18 cellular contexts compared by ENCODE assay signal in genomic region chr12:108712164-108712924, GRCh38. TPM values are rescaled to one million over a fixed set of nuclear protein-coding genes. Genes with fewer than 3 reads are reported as not detected.
A peak's percentile ranks its signal among the peaks of the same experiment; 100 is the strongest.
DNase-seq lines count a peak whose midpoint lies in the region; ATAC-seq and TF ChIP-seq lines count a peak whose summit lies in the region.
"Had no signal": no experiment of that assay in that cellular context is flagged by ENCODE, and none has a peak within 500 bp of the region (broad histone marks: within the 10 kb centered on the region; RNA-seq: fewer than 3 reads in every experiment).

No MANE protein-coding gene starts in this region.

- no peaks in the 10 kb centered on the region for H3K9me2 ChIP-seq in DOHH2 (replicated peaks; ENCODE audit: control insufficient read depth, low read length)

- no peak overlapping the region for H2BK120ac ChIP-seq in IMR-90 (ENCODE audit: low read depth, low read length)

- no peaks in the 10 kb centered on the region for H3K36me3 ChIP-seq in DOHH2 (ENCODE audit: control insufficient read depth, low read length)
- peaks cover 11% of the 10 kb centered on the region for H3K36me3 ChIP-seq in IMR-90 (ENCODE audit: control insufficient read depth, insufficient read depth, low read length)
- peaks cover 11% of the 10 kb centered on the region for H3K36me3 ChIP-seq in muscle layer of colon (ENCODE audit: insufficient read depth, low read length)
- peaks cover 7% of the 10 kb centered on the region for H3K36me3 ChIP-seq in BE2C

- no peaks in the 10 kb centered on the region for H3F3A ChIP-seq in DOHH2 (ENCODE audit: control insufficient read depth, insufficient read depth)

- POLR2A ChIA-PET in IMR-90 (lab: Charles Lee; ENCODE audit: unreplicated experiment) (interaction anchor here (0.6 to 0.7 kb wide), 3 partner anchors 20 to 120 kb away, joined by 4 to 7 read pairs (median 5); no protein-coding TSS in a partner anchor), WTC11 (lab: Charles Lee) (interaction anchor here (0.6 kb wide), 1 partner anchor 19 kb away, joined by 3 read pairs; no protein-coding TSS in a partner anchor)

- CTCF ChIA-PET in IMR-90 (lab: Yijun Ruan, JAX) (interaction anchor here (0.7 to 1.2 kb wide), 2 partner anchors 10 to 91 kb away, joined by 3 read pairs; no protein-coding TSS in a partner anchor), WTC11 (lab: Charles Lee) (no interaction called here)

- DNase-seq in IMR-90 (no peak), WTC11 (ENCODE audit: low spot score) (no peak), NCI-H1694 (lab: John Stamatoyannopoulos, UW) (no peak), BE2C (no peak)
- no peak for DNase-seq in activated naive CD4-positive, alpha-beta T cell treated with anti-CD3 and anti-CD28 coated beads, Interleukin-2, amount 50 U/mL, for 72 hours (ENCODE audit: low spot score in 2 of 2)
- DNase-seq: activated CD4-positive, alpha-beta T cell treated with anti-CD3 and anti-CD28 coated beads, Interleukin-2, amount 10 ng/mL, durations not matched to agents 7 days and 5 days; body of pancreas; hypothalamus; NCI-H1092; stimulated activated naive CD4-positive, alpha-beta T cell treated with Interleukin-2 at 50 U/mL for 16 hours; T-cell had no signal

- peak overlapping the region; percentile 31 for H2BK5ac ChIP-seq in IMR-90 (ENCODE audit: low read depth, low read length, poor library complexity, severe bottlenecking)

- H3K27me3 ChIP-seq in DOHH2 (ENCODE audit: control insufficient read depth, low read length) (no peaks in the 10 kb centered on the region), IMR-90 (ENCODE audit: control insufficient read depth, insufficient read depth, low read length) (no peaks in the 10 kb centered on the region), muscle layer of colon (ENCODE audit: control insufficient read depth in 1 of 2, insufficient read depth in 2 of 2, low read length in 2 of 2) (no peaks in the 10 kb centered on the region), BE2C (no peaks in the 10 kb centered on the region)
- H3K27me3 ChIP-seq: body of pancreas had no signal

- WGBS in IMR-90 (ENCODE audit: extremely low coverage in 2 of 2, insufficient read length in 1 of 2), 2 experiments, result 100% methylated on average over 3 of the region's 12 CpGs; no CpG with 5 or more reads in 1 of the 2 experiments

- BruUV-seq in IMR-90 (replicated peaks; lab: Mats Ljungman, UMichigan), result no TSS peak

- no peak overlapping the region for H2BK15ac ChIP-seq in IMR-90 (ENCODE audit: low read depth, low read length)

- no peak for TF ChIP-seq CTCF in DOHH2 (IDR thresholded peaks at IDR 0.05; ENCODE audit: low read depth, low read length, poor library complexity, severe bottlenecking)
- no peak for TF ChIP-seq CTCF in IMR-90 (conservative IDR thresholded peaks at IDR 0.05; ENCODE audit: low read depth, low read length)
- no peak for TF ChIP-seq CTCF in WTC11 (IDR thresholded peaks at IDR 0.05)
- no peak for TF ChIP-seq CTCF in BE2C (IDR thresholded peaks at IDR 0.05; ENCODE audit: low read depth, low read length)

- H3K9me1 ChIP-seq in IMR-90 (ENCODE audit: insufficient read depth, low read length), result peaks cover 12% of the 10 kb centered on the region

- ATAC-seq in IMR-90 (ENCODE audit: low read depth), result 0 out of 2 replicates have a peak, but pooled peaks have one; percentile 5
- peak; percentile 40 for ATAC-seq in WTC11
- ATAC-seq in HG02588 (IDR thresholded peaks at IDR 0.05; ENCODE audit: unreplicated experiment), result no peak
- ATAC-seq in activated naive CD4-positive, alpha-beta T cell treated with anti-CD3 and anti-CD28 coated beads, Interleukin-2, amount 50 U/mL, for 72 hours, result no peak
- ATAC-seq: body of pancreas, T-cell had no signal

- no peak overlapping the region for H3K56ac ChIP-seq in IMR-90 (ENCODE audit: extremely low read depth, insufficient read depth, low read length)

- H2AFZ ChIP-seq in IMR-90 (replicated peaks; ENCODE audit: low read length, poor library complexity), result no peak overlapping the region
- H2AFZ ChIP-seq: parathyroid adenoma had no signal

- H4K20me1 ChIP-seq in DOHH2 (ENCODE audit: control insufficient read depth, insufficient read depth, low read depth, low read length) (no peaks in the 10 kb centered on the region; the same call in 1 of the 2 replicates), IMR-90 (ENCODE audit: insufficient read depth, low read length) (peaks cover 97% of the 10 kb centered on the region)

- no peak overlapping the region for H2AK5ac ChIP-seq in IMR-90 (ENCODE audit: low read depth, low read length)

- TF ChIP-seq POLR2A in IMR-90 (IDR thresholded peaks at IDR 0.05; ENCODE audit: low read depth, low read length), result no peak

- no peak overlapping the region for H3K4me3 Mint-ChIP-seq in WTC11
- H3K4me3 Mint-ChIP-seq: activated CD4-positive, alpha-beta T cell treated with anti-CD3 and anti-CD28 coated beads, Interleukin-2, amount 10 ng/mL, durations not matched to agents 7 days and 5 days; T-cell had no signal

- H3K14ac ChIP-seq in IMR-90 (replicated peaks; ENCODE audit: low read depth, low read length), result 0 out of 2 replicates have a peak overlapping the region, but pooled peaks have one; percentile 74

- intact Hi-C loops in IMR-90 (cut with micrococcal nuclease), result no loop called here

- peaks cover 0 to 13% of the 10 kb centered on the region in 2 experiments; a peak in 1 of 4 replicates for H3K79me1 ChIP-seq in IMR-90 (ENCODE audit: low read depth in 1 of 2, low read length in 2 of 2)

- in situ Hi-C loops in IMR-90 (cut with MboI; ENCODE audit: low sequenced_read_pairs), result no loop called here

- no peaks in the 10 kb centered on the region for H3K27me3 Mint-ChIP-seq in WTC11 (ENCODE audit: low read depth)
- H3K27me3 Mint-ChIP-seq: T-cell had no signal

- TF ChIP-seq RAD21 in IMR-90 (IDR thresholded peaks at IDR 0.05; ENCODE audit: low read length), result no peak

- H3K4me1 ChIP-seq in DOHH2 (ENCODE audit: control insufficient read depth, low read length), result peaks cover 41% of the 10 kb centered on the region
- H3K4me1 ChIP-seq in IMR-90 (ENCODE audit: control insufficient read depth, insufficient read depth, low read length), result peaks cover 20% of the 10 kb centered on the region
- peaks cover 64% of the 10 kb centered on the region for H3K4me1 ChIP-seq in muscle layer of colon (ENCODE audit: insufficient read depth, low read length)
- peaks cover 13% of the 10 kb centered on the region for H3K4me1 ChIP-seq in BE2C

- H3K4me3 ChIP-seq in DOHH2 (ENCODE audit: low read length) (peak overlapping the region; percentile 32), IMR-90 (ENCODE audit: insufficient read depth, low read depth, low read length) (no peak overlapping the region), muscle layer of colon (ENCODE audit: low read depth in 1 of 2, low read length in 2 of 2) (peak overlapping the region in 1 of 2 donors; percentile 21), BE2C (ENCODE audit: low read depth, low read length) (no peak overlapping the region)
- H3K4me3 ChIP-seq: body of pancreas, lung had no signal

- dilution Hi-C loops in IMR-90 (cut with HindIII; ENCODE audit: low sequenced_read_pairs, unreplicated experiment), result no loop called here

- H3K9me3 ChIP-seq in DOHH2 (ENCODE audit: control insufficient read depth, insufficient read depth, low read length), result no peaks in the 10 kb centered on the region
- no peaks in the 10 kb centered on the region for H3K9me3 ChIP-seq in IMR-90 (ENCODE audit: control insufficient read depth, insufficient read depth, low read length)
- no peaks in the 10 kb centered on the region for H3K9me3 ChIP-seq in muscle layer of colon (ENCODE audit: low read length)
- no peaks in the 10 kb centered on the region; the same call in 1 of the 2 replicates for H3K9me3 ChIP-seq in BE2C
- H3K9me3 ChIP-seq: body of pancreas had no signal

- H3K27ac ChIP-seq in DOHH2 (ENCODE audit: low read depth, low read length) (no peak overlapping the region; the same call in 1 of the 2 replicates), IMR-90 (ENCODE audit: insufficient read depth, low read length) (peak overlapping the region; percentile 52; the same call in 1 of the 2 replicates), muscle layer of colon (ENCODE audit: low read depth, low read length) (peak overlapping the region; percentile 37)
- H3K27ac ChIP-seq: HL-60, parathyroid adenoma had no signal

- no peak overlapping the region for H3K9ac ChIP-seq in IMR-90 (ENCODE audit: low read depth, low read length)
- no peak overlapping the region for H3K9ac ChIP-seq in muscle layer of colon (ENCODE audit: low read length)
- H3K9ac ChIP-seq: parathyroid adenoma had no signal

- H3K79me2 ChIP-seq in DOHH2 (ENCODE audit: control insufficient read depth, low read length), result no peaks in the 10 kb centered on the region

- peak overlapping the region; percentile 80 for H3K27ac Mint-ChIP-seq in WTC11
- H3K27ac Mint-ChIP-seq in activated naive CD4-positive, alpha-beta T cell treated with anti-CD3 and anti-CD28 coated beads, Interleukin-2, amount 50 U/mL, for 72 hours, result no peak overlapping the region
- H3K27ac Mint-ChIP-seq: activated CD4-positive, alpha-beta T cell treated with anti-CD3 and anti-CD28 coated beads, Interleukin-2, amount 10 ng/mL, durations not matched to agents 7 days and 5 days; activated T-helper 2 cell treated with anti-CD3 and anti-CD28 coated beads, Interferon-gamma antibody, Interleukin-2, Interleukin-4, amounts not matched to agents 10 μg/mL and 5 μg/mL and 100 μg/mL, durations not matched to agents 14 hours and 24 hours and 36 hours; T-cell had no signal

- peak overlapping the region in 1 of 2 experiments; percentile 51; a peak in 1 of 4 replicates for H4K8ac ChIP-seq in IMR-90 (ENCODE audit: low read depth in 2 of 2, low read length in 2 of 2)

- no peak overlapping the region for H3K4ac ChIP-seq in IMR-90 (ENCODE audit: low read depth, low read length)

- H4K5ac ChIP-seq in IMR-90 (ENCODE audit: low read depth, low read length), result no peak overlapping the region

- peak overlapping the region; percentile 55 for H3K4me2 ChIP-seq in DOHH2 (ENCODE audit: low read length)
- no peak overlapping the region; the same call in 1 of the 2 replicates for H3K4me2 ChIP-seq in IMR-90 (ENCODE audit: low read depth, low read length)

- no peak overlapping the region for H2BK20ac ChIP-seq in IMR-90 (ENCODE audit: low read depth, low read length)

- no peak overlapping the region for H2AK9ac ChIP-seq in IMR-90 (replicated peaks; ENCODE audit: low read depth, low read length, poor library complexity)

- H3K36me3 Mint-ChIP-seq in WTC11, result 0 out of 2 replicates have a peak, but pooled peaks cover 2% of the 10 kb centered on the region
- H3K36me3 Mint-ChIP-seq in activated naive CD4-positive, alpha-beta T cell treated with anti-CD3 and anti-CD28 coated beads, Interleukin-2, amount 50 U/mL, for 72 hours, result no peaks in the 10 kb centered on the region
- H3K36me3 Mint-ChIP-seq: T-cell had no signal

- no peaks in the 10 kb centered on the region for H3K9me3 Mint-ChIP-seq in WTC11
- H3K9me3 Mint-ChIP-seq in activated naive CD4-positive, alpha-beta T cell treated with anti-CD3 and anti-CD28 coated beads, Interleukin-2, amount 50 U/mL, for 72 hours, result no peaks in the 10 kb centered on the region
- H3K9me3 Mint-ChIP-seq: activated CD4-positive, alpha-beta T cell treated with anti-CD3 and anti-CD28 coated beads, Interleukin-2, amount 10 ng/mL, durations not matched to agents 7 days and 5 days; activated T-helper 2 cell treated with anti-CD3 and anti-CD28 coated beads, Interferon-gamma antibody, Interleukin-2, Interleukin-4, amounts not matched to agents 10 μg/mL and 5 μg/mL and 100 μg/mL, durations not matched to agents 14 hours and 24 hours and 36 hours; T-cell had no signal

- H3K4me1 Mint-ChIP-seq in WTC11, result peaks cover 50% of the 10 kb centered on the region

- H3K18ac ChIP-seq in IMR-90 (ENCODE audit: low read depth, low read length), result no peak overlapping the region

- 0 out of 2 replicates have a peak overlapping the region, but pooled peaks have one; percentile 70 for H3K23ac ChIP-seq in IMR-90 (ENCODE audit: low read depth, low read length)

- H4K91ac ChIP-seq in IMR-90 (ENCODE audit: insufficient read depth, low read depth, low read length), result no peak overlapping the region

RNA-seq across cellular contexts. Expression of gene CORO1C, which starts 19.0 kb away (rescaled TPM):
- total RNA-seq in IMR-90 (2012; rRNA removed) (1,042 and 1,100 TPM in 2 replicates), WTC11 (2021) (108 to 114 TPM (median 113 TPM) in 3 replicates)
- 591 and 675 TPM in 2 replicates for polyA plus RNA-seq in IMR-90 (2012; rRNA removed)
- 183 and 262 TPM in 2 replicates for polyA plus RNA-seq in IMR-90 (2012; cell fraction: cytosol; rRNA removed)
- polyA plus RNA-seq in IMR-90 (2012; cell fraction: nucleus; rRNA removed; ENCODE audit: low replicate concordance), result 145 and 350 TPM in 2 replicates
- 10 to 100 TPM; 61.5 to 87.5 TPM for total RNA-seq in activated naive CD4-positive, alpha-beta T cell treated with anti-CD3 and anti-CD28 coated beads, Interleukin-2, amount 50 U/mL, for 72 hours
- polyA plus RNA-seq in BE2C (2012; ENCODE audit: insufficient read depth, insufficient read length, low read depth), result 86.3 TPM

Comparison
In these comparisons a context has a peak if more than half of its experiments do, and no peak if none do; other contexts are left out.
1. ATAC-seq: peak in IMR-90 (single experiment) and WTC11 (single experiment); none in HG02588 (single experiment) and activated naive CD4-positive, alpha-beta T cell treated with anti-CD3 and anti-CD28 coated beads, Interleukin-2, amount 50 U/mL, for 72 hours (0 of 2).